18 cellular contexts compared by ENCODE assay signal in genomic region chr9:108416321-108416720, GRCh38.
A peak's percentile ranks its signal among the peaks of the same experiment; 100 is the strongest.
DNase-seq lines count a peak whose midpoint lies in the region; ATAC-seq and TF ChIP-seq lines count a peak whose summit lies in the region.
"Had no signal": no experiment of that assay in that cellular context is flagged by ENCODE, and none has a peak within 500 bp of the region (broad histone marks: within the 10 kb centered on the region; RNA-seq: fewer than 3 reads in every experiment).

No MANE protein-coding gene starts in this region.

- H3K4me2 ChIP-seq in osteoblast (ENCODE audit: insufficient read depth, low read length), result no peak overlapping the region

- 86% methylated on average over 1 of the region's 2 CpGs; no CpG with 5 or more reads in 1 of the 2 experiments for WGBS in endodermal cell (ENCODE audit: insufficient coverage in 1 of 2, insufficient read length in 1 of 2), 2 experiments
- 71 to 76% methylated on average over 2 of the region's 2 CpGs for WGBS in tibial nerve, 2 donors

- H3K4me3 ChIP-seq in endodermal cell (ENCODE audit: low read length) (no peak overlapping the region), osteoblast (ENCODE audit: insufficient read depth, low read length) (no peak overlapping the region), tibial nerve (no peak overlapping the region)
- H3K4me3 ChIP-seq: coronary artery, GM23248, stomach had no signal

- H3K36me3 ChIP-seq in endodermal cell (ENCODE audit: control insufficient read depth, insufficient read depth, low read length) (no peaks in the 10 kb centered on the region), osteoblast (ENCODE audit: insufficient read depth, low read length) (no peaks in the 10 kb centered on the region), tibial nerve (no peaks in the 10 kb centered on the region)
- H3K36me3 ChIP-seq: stomach had no signal

- no peak for TF ChIP-seq EP300 in tibial nerve (IDR thresholded peaks at IDR 0.05)

- H3K27me3 Mint-ChIP-seq in endodermal cell (ENCODE audit: insufficient read depth), result no peaks in the 10 kb centered on the region
- peaks cover 2% of the 10 kb centered on the region for H3K27me3 Mint-ChIP-seq in activated naive CD8-positive, alpha-beta T cell treated with anti-CD3 and anti-CD28 coated beads, Interleukin-2, amount 50 U/mL, for 24 hours
- H3K27me3 Mint-ChIP-seq: activated naive CD8-positive, alpha-beta T cell treated with anti-CD3 and anti-CD28 coated beads, Interleukin-2, amount 10 ng/mL, durations not matched to agents 7 days and 5 days had no signal

- no peak overlapping the region for H3K9ac ChIP-seq in endodermal cell (ENCODE audit: extremely low read depth, low read length, poor library complexity, severe bottlenecking)
- H3K9ac ChIP-seq: GM23248 had no signal

- no peaks in the 10 kb centered on the region for H3K9me3 Mint-ChIP-seq in endodermal cell
- no peaks in the 10 kb centered on the region for H3K9me3 Mint-ChIP-seq in activated naive CD8-positive, alpha-beta T cell treated with anti-CD3 and anti-CD28 coated beads, Interleukin-2, amount 50 U/mL, for 24 hours
- H3K9me3 Mint-ChIP-seq: activated naive CD8-positive, alpha-beta T cell treated with anti-CD3 and anti-CD28 coated beads, Interleukin-2, amount 10 ng/mL, durations not matched to agents 7 days and 5 days had no signal

- H3K79me2 ChIP-seq in osteoblast (ENCODE audit: insufficient read depth, low read length), result no peaks in the 10 kb centered on the region

- no peaks in the 10 kb centered on the region for H3K36me3 Mint-ChIP-seq in endodermal cell (ENCODE audit: low read depth)
- H3K36me3 Mint-ChIP-seq in activated naive CD8-positive, alpha-beta T cell treated with anti-CD3 and anti-CD28 coated beads, Interleukin-2, amount 50 U/mL, for 24 hours (ENCODE audit: low read depth), result no peaks in the 10 kb centered on the region
- H3K36me3 Mint-ChIP-seq: activated naive CD8-positive, alpha-beta T cell treated with anti-CD3 and anti-CD28 coated beads, Interleukin-2, amount 10 ng/mL, durations not matched to agents 7 days and 5 days; mesothelial cell of epicardium had no signal

- H2AFZ ChIP-seq in osteoblast (ENCODE audit: low read length), result peak overlapping the region; percentile 53
- H2AFZ ChIP-seq: GM23248 had no signal

- H3K27ac ChIP-seq in endodermal cell (ENCODE audit: low read depth, low read length) (no peak overlapping the region), osteoblast (ENCODE audit: low read depth, low read length) (no peak overlapping the region), tibial nerve (no peak overlapping the region)
- H3K27ac ChIP-seq: coronary artery, GM23248, stomach had no signal

- H3K4me1 ChIP-seq in endodermal cell (ENCODE audit: control insufficient read depth, insufficient read depth, low read length), result no peaks in the 10 kb centered on the region
- H3K4me1 ChIP-seq in osteoblast (ENCODE audit: insufficient read depth, low read length), result no peaks in the 10 kb centered on the region
- H3K4me1 ChIP-seq in tibial nerve, result no peaks in the 10 kb centered on the region
- H3K4me1 ChIP-seq: stomach had no signal

- ATAC-seq in activated naive CD8-positive, alpha-beta T cell treated with anti-CD3 and anti-CD28 coated beads, Interleukin-2, amount 50 U/mL, for 24 hours, result no peak

- DNase-seq in DMS53 (lab: John Stamatoyannopoulos, UW), result peak; percentile 24
- DNase-seq in DMS53 treated with DMSO at 0.1 percent for 48 hours (lab: John Stamatoyannopoulos, UW; ENCODE audit: unreplicated experiment), result no peak
- DNase-seq in RKO (ENCODE audit: low spot score), result peak; percentile 5
- no peak for DNase-seq in endodermal cell
- no peak for DNase-seq in osteoblast (ENCODE audit: insufficient read length, low spot score, missing footprints)
- DNase-seq in activated naive CD8-positive, alpha-beta T cell treated with anti-CD3 and anti-CD28 coated beads, Interleukin-2, amount 50 U/mL, for 24 hours, result no peak
- no peak for DNase-seq in tibial nerve (ENCODE audit: low spot score in 2 of 2)
- DNase-seq in SK-N-DZ (ENCODE audit: low spot score), result no peak
- DNase-seq: activated CD4-positive, CD25-positive, alpha-beta regulatory T cell treated with anti-CD3 and anti-CD28 coated beads, Interleukin-2, amount 50 U/mL, for 72 hours; activated naive CD8-positive, alpha-beta T cell treated with anti-CD3 and anti-CD28 coated beads, Interleukin-2, amount 10 ng/mL, durations not matched to agents 7 days and 5 days; GM23248; NCI-H2171; nucleus accumbens; small intestine; stomach; SW 1271 had no signal

- H3K27ac Mint-ChIP-seq in endodermal cell, result no peak overlapping the region
- H3K27ac Mint-ChIP-seq in activated naive CD8-positive, alpha-beta T cell treated with anti-CD3 and anti-CD28 coated beads, Interleukin-2, amount 50 U/mL, for 24 hours, result no peak overlapping the region
- H3K27ac Mint-ChIP-seq: activated naive CD8-positive, alpha-beta T cell treated with anti-CD3 and anti-CD28 coated beads, Interleukin-2, amount 10 ng/mL, durations not matched to agents 7 days and 5 days; mesothelial cell of epicardium had no signal

- TF ChIP-seq CTCF in endodermal cell (conservative IDR thresholded peaks at IDR 0.05), result peak; percentile 53
- no peak for TF ChIP-seq CTCF in osteoblast (IDR thresholded peaks at IDR 0.05; ENCODE audit: extremely low read depth, low read depth, low read length)
- no peak for TF ChIP-seq CTCF in tibial nerve (IDR thresholded peaks at IDR 0.05)

- TF ChIP-seq POLR2A in tibial nerve (IDR thresholded peaks at IDR 0.05), result no peak

- H3K4me1 Mint-ChIP-seq in endodermal cell, result no peaks in the 10 kb centered on the region
- H3K4me1 Mint-ChIP-seq in activated naive CD8-positive, alpha-beta T cell treated with anti-CD3 and anti-CD28 coated beads, Interleukin-2, amount 50 U/mL, for 24 hours, result no peaks in the 10 kb centered on the region
- H3K4me1 Mint-ChIP-seq: activated naive CD8-positive, alpha-beta T cell treated with anti-CD3 and anti-CD28 coated beads, Interleukin-2, amount 10 ng/mL, durations not matched to agents 7 days and 5 days had no signal

- no peaks in the 10 kb centered on the region for H4K20me1 ChIP-seq in osteoblast (ENCODE audit: insufficient read depth, low read length)

- no peaks in the 10 kb centered on the region for H3K9me3 ChIP-seq in endodermal cell (ENCODE audit: control insufficient read depth, low read length)
- no peaks in the 10 kb centered on the region for H3K9me3 ChIP-seq in osteoblast (ENCODE audit: low read depth, low read length)
- H3K9me3 ChIP-seq in tibial nerve, result peaks cover 0 to 6% (median 0%) of the 10 kb centered on the region in 4 donors

- H3K4me3 Mint-ChIP-seq in endodermal cell, result no peak overlapping the region
- no peak overlapping the region for H3K4me3 Mint-ChIP-seq in activated naive CD8-positive, alpha-beta T cell treated with anti-CD3 and anti-CD28 coated beads, Interleukin-2, amount 50 U/mL, for 24 hours
- H3K4me3 Mint-ChIP-seq: activated naive CD8-positive, alpha-beta T cell treated with anti-CD3 and anti-CD28 coated beads, Interleukin-2, amount 10 ng/mL, durations not matched to agents 7 days and 5 days; mesothelial cell of epicardium had no signal

- no peaks in the 10 kb centered on the region for H3K27me3 ChIP-seq in endodermal cell (ENCODE audit: control insufficient read depth, insufficient read depth, low read length, poor library complexity, severe bottlenecking)
- no peaks in the 10 kb centered on the region for H3K27me3 ChIP-seq in osteoblast (ENCODE audit: insufficient read depth, low read length)
- H3K27me3 ChIP-seq in tibial nerve, result no peaks in the 10 kb centered on the region
- H3K27me3 ChIP-seq: stomach had no signal

Comparison
In these comparisons a context has a peak if more than half of its experiments do, and no peak if none do; other contexts are left out.
1. DNase-seq: peak in DMS53 (single experiment) and RKO (single experiment); none in DMS53 treated with DMSO at 0.1 percent for 48 hours (single experiment), endodermal cell (single experiment), osteoblast (single experiment), activated naive CD8-positive, alpha-beta T cell treated with anti-CD3 and anti-CD28 coated beads, Interleukin-2, amount 50 U/mL, for 24 hours (single experiment), tibial nerve (0 of 2) and SK-N-DZ (single experiment).